ENCODE assay signal across 11 cellular contexts in the genomic region with DNA sequence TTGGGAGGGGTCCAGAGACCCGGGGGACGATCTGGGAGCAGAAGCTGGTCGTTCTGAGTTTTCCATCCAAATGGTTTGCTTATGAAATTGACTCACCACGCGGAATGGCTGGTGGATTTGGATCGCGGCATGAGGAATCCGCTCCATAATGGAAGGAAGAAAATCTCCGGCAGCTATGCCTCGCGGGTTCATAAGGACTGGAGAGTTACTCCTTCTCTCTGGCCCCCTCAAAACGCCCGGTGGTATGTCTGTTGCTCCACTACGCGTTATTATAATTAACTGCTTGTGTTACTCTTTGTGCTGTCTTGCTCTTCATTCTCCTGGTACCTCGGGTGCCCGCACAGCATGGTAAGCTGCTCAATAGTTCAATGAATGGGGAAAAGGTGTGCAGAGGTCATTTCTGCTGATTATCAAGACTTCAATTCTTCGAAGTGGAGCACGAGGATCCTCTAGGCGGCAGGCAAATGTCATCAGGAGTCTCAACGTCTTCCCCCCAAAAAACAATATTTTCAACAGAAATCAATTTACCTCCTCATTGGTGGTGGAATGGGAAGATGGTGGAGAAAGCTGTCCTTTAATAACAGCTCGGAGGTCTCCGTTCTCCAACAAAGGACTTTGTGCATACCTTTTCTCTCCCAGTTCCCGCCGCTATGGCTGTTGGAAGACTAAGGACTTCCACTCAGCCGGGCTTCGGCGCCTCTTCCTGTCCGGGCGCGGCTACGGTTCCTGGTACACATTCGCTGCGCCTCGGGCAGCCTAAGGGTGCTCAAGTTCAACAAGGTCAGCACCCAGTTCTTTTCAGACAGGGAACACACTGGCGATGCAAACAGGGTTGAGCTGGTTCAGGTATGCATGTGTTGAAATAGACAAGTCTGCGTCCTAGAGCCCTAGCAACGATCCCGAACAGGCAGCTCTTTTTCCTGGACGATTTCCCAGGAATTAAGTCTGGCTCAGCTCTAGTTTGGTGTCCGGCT. TPM values are rescaled to one million over a fixed set of nuclear protein-coding genes. Genes with fewer than 3 reads are reported as not detected.
DNase-seq lines count a peak whose midpoint lies in the region; ATAC-seq and TF ChIP-seq lines count a peak whose summit lies in the region.
"Had no signal": no experiment of that assay in that cellular context is flagged by ENCODE, and none has a peak within 500 bp of the region (broad histone marks: within the 10 kb centered on the region; RNA-seq: fewer than 3 reads in every experiment).

No MANE protein-coding gene starts in this region.

- DNase-seq in ELR (ENCODE audit: low read depth) (peak; percentile 48), NAMALWA (ENCODE audit: low spot score) (peak; percentile 21), dermis blood vessel endothelial cell (peak; percentile 16), HAP-1 (ENCODE audit: low spot score in 2 of 2) (no peak), upper lobe of right lung (no peak), ovary (no peak), NCI-H510A treated with DMSO at 0.1 percent for 48 hours (lab: John Stamatoyannopoulos, UW) (no peak)
- DNase-seq in naive thymus-derived CD4-positive, alpha-beta T cell, result no peak
- DNase-seq: sigmoid colon had no signal

- CTCF ChIA-PET in naive thymus-derived CD4-positive, alpha-beta T cell (lab: Charles Lee), result no interaction called here

- H3K27ac Mint-ChIP-seq in naive thymus-derived CD4-positive, alpha-beta T cell, result peak overlapping the region in 5 of 9 donors; percentile 23 to 76 (median 59)
- H3K27ac Mint-ChIP-seq: dendritic cell treated with granulocyte-macrophage colony-stimulating factor and Interleukin-4, amounts not matched to agents 40 ng/mL and 50 ng/mL, for 4 days had no signal

- POLR2A ChIA-PET in naive thymus-derived CD4-positive, alpha-beta T cell (lab: Charles Lee), result interaction anchor here (0.6 to 0.7 kb wide), 2 partner anchors 53 to 140 kb away, joined by 3 to 5 read pairs; no protein-coding TSS in a partner anchor

- H3K4me3 ChIP-seq in naive thymus-derived CD4-positive, alpha-beta T cell (ENCODE audit: low read length), result no peak overlapping the region
- H3K4me3 ChIP-seq in HAP-1 (no peak overlapping the region), upper lobe of right lung (no peak overlapping the region), ovary (no peak overlapping the region)
- H3K4me3 ChIP-seq: sigmoid colon had no signal

- H3K9me3 ChIP-seq in naive thymus-derived CD4-positive, alpha-beta T cell (ENCODE audit: control insufficient read depth in 2 of 3, low read length in 3 of 3), result peaks cover 0 to 15% (median 0%) of the 10 kb centered on the region in 3 experiments
- H3K9me3 ChIP-seq in HAP-1 (no peaks in the 10 kb centered on the region), upper lobe of right lung (no peaks in the 10 kb centered on the region), ovary (peaks cover 0 to 4% of the 10 kb centered on the region in 2 donors)

- TF ChIP-seq POLR2A in ovary (IDR thresholded peaks at IDR 0.05), result no peak

- H3K9me3 Mint-ChIP-seq in naive thymus-derived CD4-positive, alpha-beta T cell, result peaks cover 0 to 53% (median 21%) of the 10 kb centered on the region in 11 donors
- H3K9me3 Mint-ChIP-seq: dendritic cell treated with granulocyte-macrophage colony-stimulating factor and Interleukin-4, amounts not matched to agents 40 ng/mL and 50 ng/mL, for 4 days had no signal

- peak overlapping the region in 6 of 10 donors; percentile 0 to 78 (median 41) for H3K4me3 Mint-ChIP-seq in naive thymus-derived CD4-positive, alpha-beta T cell
- H3K4me3 Mint-ChIP-seq: dendritic cell treated with granulocyte-macrophage colony-stimulating factor and Interleukin-4, amounts not matched to agents 40 ng/mL and 50 ng/mL, for 4 days had no signal

- in situ Hi-C loops in HAP-1 (cut with MboI; ENCODE audit: low sequenced_read_pairs), result no loop called here

- H3K36me3 ChIP-seq in naive thymus-derived CD4-positive, alpha-beta T cell (ENCODE audit: control insufficient read depth in 2 of 3, insufficient read depth in 3 of 3, low read length in 3 of 3), result no peaks in the 10 kb centered on the region
- H3K36me3 ChIP-seq in HAP-1 (replicated peaks) (no peaks in the 10 kb centered on the region), upper lobe of right lung (no peaks in the 10 kb centered on the region), ovary (no peaks in the 10 kb centered on the region)
- H3K36me3 ChIP-seq: sigmoid colon had no signal

- no peak for TF ChIP-seq CTCF in upper lobe of right lung (IDR thresholded peaks at IDR 0.05)
- no peak for TF ChIP-seq CTCF in ovary (IDR thresholded peaks at IDR 0.05)

- WGBS in ovary, 3 donors, result 2 to 3% (median 3%) methylated on average over 41 of the region's 41 CpGs

- no peak for ATAC-seq in naive thymus-derived CD4-positive, alpha-beta T cell
- ATAC-seq in upper lobe of right lung, result no peak

- H3K36me3 Mint-ChIP-seq in naive thymus-derived CD4-positive, alpha-beta T cell, result peaks cover 0 to 25% (median 3%) of the 10 kb centered on the region in 5 donors

- TF ChIP-seq EP300 in ovary (IDR thresholded peaks at IDR 0.05), result no peak

- peaks cover 0 to 6% of the 10 kb centered on the region in 2 donors for H3K4me1 ChIP-seq in naive thymus-derived CD4-positive, alpha-beta T cell (ENCODE audit: control insufficient read depth in 2 of 2, insufficient read depth in 2 of 2, low read length in 2 of 2)
- H3K4me1 ChIP-seq in HAP-1 (peaks cover 8% of the 10 kb centered on the region), upper lobe of right lung (peaks cover 4% of the 10 kb centered on the region), ovary (ENCODE audit: insufficient read depth) (no peaks in the 10 kb centered on the region)
- H3K4me1 ChIP-seq: sigmoid colon had no signal

- no peak overlapping the region for H3K27ac ChIP-seq in naive thymus-derived CD4-positive, alpha-beta T cell (ENCODE audit: low read depth, low read length)
- H3K27ac ChIP-seq in upper lobe of right lung (no peak overlapping the region), ovary (no peak overlapping the region)
- H3K27ac ChIP-seq: HL-60, sigmoid colon had no signal

- intact Hi-C loops in naive thymus-derived CD4-positive, alpha-beta T cell (cut with micrococcal nuclease), result loop anchor here (5.0 to 10.0 kb wide), 3 partner anchors 44 to 429 kb away; no protein-coding TSS in a partner anchor
- intact Hi-C loops in upper lobe of right lung (cut with DNase I), result no loop called here
- intact Hi-C loops in ovary (cut with DNase I), result no loop called here

- H3K27me3 Mint-ChIP-seq in naive thymus-derived CD4-positive, alpha-beta T cell, result peaks cover 69 to 85% (median 83%) of the 10 kb centered on the region in 5 donors

- H3K4me1 Mint-ChIP-seq in naive thymus-derived CD4-positive, alpha-beta T cell, result peaks cover 3 to 30% (median 18%) of the 10 kb centered on the region in 7 donors

- H3K27me3 ChIP-seq in naive thymus-derived CD4-positive, alpha-beta T cell (ENCODE audit: control insufficient read depth in 2 of 2, insufficient read depth in 2 of 2, low read length in 2 of 2), result peaks cover 10 to 42% of the 10 kb centered on the region in 2 donors
- no peaks in the 10 kb centered on the region for H3K27me3 ChIP-seq in HAP-1 (ENCODE audit: low read depth)
- peaks cover 99% of the 10 kb centered on the region for H3K27me3 ChIP-seq in upper lobe of right lung
- no peaks in the 10 kb centered on the region for H3K27me3 ChIP-seq in ovary

RNA-seq across cellular contexts. Expression of a gene that starts 9.2 kb away (rescaled TPM):
- 0.14 TPM in 1 of 2 replicates, not detected in the other for total RNA-seq in dermis blood vessel endothelial cell
- under 1 TPM in 4 of 5 experiments, not detected in 1; 0.40 to 0.92 (median 0.55) TPM for total RNA-seq in naive thymus-derived CD4-positive, alpha-beta T cell
- 1 to 10 TPM in 1 of 2 donors, under 1 TPM in 1; 0.82 to 2.0 TPM for polyA plus RNA-seq in naive thymus-derived CD4-positive, alpha-beta T cell
- total RNA-seq in upper lobe of right lung, result 15.1 TPM
- total RNA-seq in ovary, result 10 to 100 TPM in 1 of 7 donors, 1 to 10 TPM in 6; 1.7 to 16.9 (median 3.2) TPM
- polyA plus RNA-seq in ovary, result 1 to 10 TPM; 2.8 to 3.5 TPM
- total RNA-seq: sigmoid colon had no signal

Comparison
In these comparisons a context has a peak if more than half of its experiments do, and no peak if none do; other contexts are left out.
1. DNase-seq: peak in ELR (single experiment), NAMALWA (single experiment) and dermis blood vessel endothelial cell (single experiment); none in naive thymus-derived CD4-positive, alpha-beta T cell (0 of 9), HAP-1 (0 of 2), upper lobe of right lung (single experiment), ovary (0 of 5) and NCI-H510A treated with DMSO at 0.1 percent for 48 hours (single experiment).
2. intact Hi-C loops: an anchor here in naive thymus-derived CD4-positive, alpha-beta T cell (5.0 to 10.0 kb wide); none called in upper lobe of right lung and ovary.